Comparison of ENCODE assay signal across 10 cellular contexts in genomic region chr6:26552640-26553189, GRCh38. TPM values are rescaled to one million over a fixed set of nuclear protein-coding genes. Genes with fewer than 3 reads are reported as not detected.
DNase-seq lines count a peak whose midpoint lies in the region; ATAC-seq, FAIRE-seq and TF ChIP-seq lines count a peak whose summit lies in the region.
"Had no signal": no experiment of that assay in that cellular context is flagged by ENCODE, and none has a peak within 500 bp of the region (broad histone marks: within the 10 kb centered on the region; RNA-seq: fewer than 3 reads in every experiment).

No MANE protein-coding gene starts in this region.

- H3K4me2 ChIP-seq in Loucy (ENCODE audit: low read depth, low read length, poor library complexity, severe bottlenecking) (peak overlapping the region; percentile 96), endothelial cell of umbilical vein (ENCODE audit: insufficient read depth, low read length) (peak overlapping the region; percentile 80), parathyroid adenoma (ENCODE audit: low read length) (peak overlapping the region; percentile 88)

- no peak overlapping the region for H3K27ac ChIP-seq in CD8-positive, alpha-beta T cell (ENCODE audit: low read depth, low read length)
- H3K27ac ChIP-seq in endothelial cell of umbilical vein (ENCODE audit: insufficient read depth, low read depth, low read length), result no peak overlapping the region
- peak overlapping the region; percentile 57 for H3K27ac ChIP-seq in parathyroid adenoma

- peaks cover 28% of the 10 kb centered on the region for H3K4me1 ChIP-seq in CD8-positive, alpha-beta T cell (ENCODE audit: insufficient read depth, low read length)
- H3K4me1 ChIP-seq in Loucy (ENCODE audit: insufficient read depth, low read length, poor library complexity, severe bottlenecking), result peaks cover 12% of the 10 kb centered on the region
- peaks cover 13% of the 10 kb centered on the region for H3K4me1 ChIP-seq in endothelial cell of umbilical vein (ENCODE audit: control insufficient read depth, extremely low read depth, insufficient read depth, low read length)
- no peaks in the 10 kb centered on the region for H3K4me1 ChIP-seq in parathyroid adenoma

- H2AFZ ChIP-seq in Loucy (ENCODE audit: low read length) (peak overlapping the region; percentile 98), endothelial cell of umbilical vein (ENCODE audit: low read depth, low read length) (no peak overlapping the region), parathyroid adenoma (peak overlapping the region; percentile 59)

- no peaks in the 10 kb centered on the region for H3K9me3 Mint-ChIP-seq in CD8-positive, alpha-beta T cell
- no peaks in the 10 kb centered on the region for H3K9me3 Mint-ChIP-seq in activated T-cell treated with anti-CD3 and anti-CD28 coated beads, Interleukin-2, amount 50 U/mL, for 72 hours
- no peaks in the 10 kb centered on the region for H3K9me3 Mint-ChIP-seq in activated naive CD4-positive, alpha-beta T cell treated with anti-CD3 and anti-CD28 coated beads for 36 hours

- TF ChIP-seq POLR2A in endothelial cell of umbilical vein (IDR thresholded peaks at IDR 0.05; ENCODE audit: low read depth, low read length), result no peak

- H3K27me3 ChIP-seq in CD8-positive, alpha-beta T cell (ENCODE audit: insufficient read depth, low read length), result no peaks in the 10 kb centered on the region
- H3K27me3 ChIP-seq in Loucy (ENCODE audit: insufficient read depth, low read length, poor library complexity, severe bottlenecking) (no peaks in the 10 kb centered on the region), endothelial cell of umbilical vein (ENCODE audit: control insufficient read depth in 2 of 2, insufficient read depth in 2 of 2, low read length in 2 of 2) (no peaks in the 10 kb centered on the region), parathyroid adenoma (ENCODE audit: control insufficient read depth, insufficient read depth, low read length) (no peaks in the 10 kb centered on the region)

- no peak overlapping the region for H3K27ac Mint-ChIP-seq in CD8-positive, alpha-beta T cell
- no peak overlapping the region for H3K27ac Mint-ChIP-seq in activated T-cell treated with anti-CD3 and anti-CD28 coated beads, Interleukin-2, amount 50 U/mL, for 72 hours
- no peak overlapping the region for H3K27ac Mint-ChIP-seq in activated naive CD4-positive, alpha-beta T cell treated with anti-CD3 and anti-CD28 coated beads for 36 hours

- H3K4me3 ChIP-seq in CD8-positive, alpha-beta T cell (ENCODE audit: low read depth, low read length), result peak overlapping the region; percentile 64
- H3K4me3 ChIP-seq in Loucy (ENCODE audit: low read length, poor library complexity, severe bottlenecking), result peak overlapping the region; percentile 83
- peak overlapping the region in 1 of 3 experiments; percentile 70 for H3K4me3 ChIP-seq in endothelial cell of umbilical vein (replicated peaks in 1 of 3; ENCODE audit: insufficient read depth in 1 of 3, low read depth in 1 of 3, low read length in 3 of 3)
- peak overlapping the region; percentile 90 for H3K4me3 ChIP-seq in parathyroid adenoma (ENCODE audit: low read depth, low read length)

- peaks cover 2% of the 10 kb centered on the region for H3K36me3 Mint-ChIP-seq in CD8-positive, alpha-beta T cell
- peaks cover 0 to 2% of the 10 kb centered on the region in 2 donors for H3K36me3 Mint-ChIP-seq in activated T-cell treated with anti-CD3 and anti-CD28 coated beads, Interleukin-2, amount 50 U/mL, for 72 hours (ENCODE audit: insufficient read depth in 2 of 2)
- H3K36me3 Mint-ChIP-seq in activated naive CD4-positive, alpha-beta T cell treated with anti-CD3 and anti-CD28 coated beads for 36 hours (ENCODE audit: low read depth), result no peaks in the 10 kb centered on the region

- H3K27me3 Mint-ChIP-seq in CD8-positive, alpha-beta T cell (ENCODE audit: low read depth), result no peaks in the 10 kb centered on the region
- no peaks in the 10 kb centered on the region for H3K27me3 Mint-ChIP-seq in activated T-cell treated with anti-CD3 and anti-CD28 coated beads, Interleukin-2, amount 50 U/mL, for 72 hours (ENCODE audit: low read depth)
- H3K27me3 Mint-ChIP-seq in activated naive CD4-positive, alpha-beta T cell treated with anti-CD3 and anti-CD28 coated beads for 36 hours (ENCODE audit: low read depth), result no peaks in the 10 kb centered on the region

- dilution Hi-C loops in endothelial cell of umbilical vein (cut with MboI; ENCODE audit: extremely low pct_ligation_motif_present, low sequenced_read_pairs), result no loop called here

- H3K79me2 ChIP-seq in Loucy (ENCODE audit: insufficient read depth, low read length) (no peaks in the 10 kb centered on the region), endothelial cell of umbilical vein (ENCODE audit: control insufficient read depth, insufficient read depth, low read length) (no peaks in the 10 kb centered on the region), parathyroid adenoma (no peaks in the 10 kb centered on the region)

- intact Hi-C loops in CD8-positive, alpha-beta T cell (cut with DNase I, micrococcal nuclease), result loop anchor here (1.0 to 10.0 kb wide), 9 partner anchors 14 to 920 kb away; partner anchors contain the start of genes ABT1 (in 1 of the 2), BTN2A1 (in 1 of the 2), HMGN4 (in 1 of the 2) and ZNF184 (in 1 of the 2)
- intact Hi-C loops in endothelial cell of umbilical vein (cut with micrococcal nuclease), result loop anchor here (1.0 to 10.0 kb wide), 4 partner anchors 14 to 528 kb away; partner anchors contain the start of gene HMGN4
- intact Hi-C loops in activated naive CD4-positive, alpha-beta T cell treated with anti-CD3 and anti-CD28 coated beads for 36 hours (cut with micrococcal nuclease), result loop anchor here (1.0 to 10.0 kb wide), 7 partner anchors 14 to 922 kb away; partner anchors contain the start of genes HMGN4 and ZNF184

- H3K9me2 ChIP-seq in Loucy (replicated peaks; ENCODE audit: low read depth, low read length), result no peaks in the 10 kb centered on the region

- no peaks in the 10 kb centered on the region for H3K9me3 ChIP-seq in CD8-positive, alpha-beta T cell (ENCODE audit: low read length)
- H3K9me3 ChIP-seq in Loucy (ENCODE audit: insufficient read depth, low read depth, low read length) (no peaks in the 10 kb centered on the region), endothelial cell of umbilical vein (replicated peaks; ENCODE audit: control insufficient read depth, insufficient read depth, low read length) (no peaks in the 10 kb centered on the region), parathyroid adenoma (ENCODE audit: control insufficient read depth, low read length) (no peaks in the 10 kb centered on the region)

- POLR2A ChIA-PET in CD8-positive, alpha-beta T cell (lab: Charles Lee), result interaction anchor here (0.7 to 4.0 kb wide), 11 partner anchors 15 to 1256 kb away, joined by 3 to 54 read pairs (median 4); partner anchors contain the start of gene HMGN4
- POLR2A ChIA-PET in endothelial cell of umbilical vein (lab: Charles Lee), result no interaction called here

- no peak for DNase-seq in CD8-positive, alpha-beta T cell
- DNase-seq in endothelial cell of umbilical vein (ENCODE audit: low read depth, low spot score) (no peak), 8988T (no peak), EL (no peak)
- DNase-seq in activated T-cell treated with anti-CD3 and anti-CD28 coated beads, Interleukin-2, amount 50 U/mL, for 72 hours, result no peak
- DNase-seq in activated naive CD4-positive, alpha-beta T cell treated with anti-CD3 and anti-CD28 coated beads for 36 hours, result no peak

- no TSS peak for BruUV-seq in endothelial cell of umbilical vein (replicated peaks; lab: Mats Ljungman, UMichigan)

- no peak for TF ChIP-seq CTCF in CD8-positive, alpha-beta T cell (IDR thresholded peaks at IDR 0.05)
- TF ChIP-seq CTCF in Loucy (conservative IDR thresholded peaks at IDR 0.05; ENCODE audit: low read length) (no peak), endothelial cell of umbilical vein (IDR thresholded peaks at IDR 0.05; ENCODE audit: extremely low read depth in 1 of 2, insufficient read depth in 1 of 2, low read depth in 1 of 2, low read length in 2 of 2) (no peak), parathyroid adenoma (IDR thresholded peaks at IDR 0.05) (no peak)

- ATAC-seq in CD8-positive, alpha-beta T cell, result no peak
- ATAC-seq in activated T-cell treated with anti-CD3 and anti-CD28 coated beads, Interleukin-2, amount 50 U/mL, for 72 hours (replicated peaks in 1 of 2), result no peak

- no peak overlapping the region for H3K4me3 Mint-ChIP-seq in CD8-positive, alpha-beta T cell
- H3K4me3 Mint-ChIP-seq in activated T-cell treated with anti-CD3 and anti-CD28 coated beads, Interleukin-2, amount 50 U/mL, for 72 hours, result no peak overlapping the region
- no peak overlapping the region for H3K4me3 Mint-ChIP-seq in activated naive CD4-positive, alpha-beta T cell treated with anti-CD3 and anti-CD28 coated beads for 36 hours

- H4K20me1 ChIP-seq in Loucy (ENCODE audit: insufficient read depth, low read length, poor library complexity, severe bottlenecking) (no peaks in the 10 kb centered on the region), endothelial cell of umbilical vein (replicated peaks; ENCODE audit: control insufficient read depth, extremely low read depth, insufficient read depth, low read length) (no peaks in the 10 kb centered on the region)

- CTCF ChIA-PET in CD8-positive, alpha-beta T cell (lab: Charles Lee), result interaction anchor here (1.4 to 2.8 kb wide), 3 partner anchors 14 to 43 kb away, joined by 4 to 11 read pairs (median 10); partner anchors contain the start of genes ABT1 and HMGN4
- CTCF ChIA-PET in endothelial cell of umbilical vein (lab: Charles Lee), result interaction anchor here (1.2 to 5.7 kb wide), 9 partner anchors 11 to 230 kb away, joined by 3 to 36 read pairs (median 5); partner anchors contain the start of gene HMGN4
- CTCF ChIA-PET in activated naive CD4-positive, alpha-beta T cell treated with anti-CD3 and anti-CD28 coated beads for 36 hours (lab: Charles Lee), result interaction anchor here (1.1 to 2.4 kb wide), 2 partner anchors 15 to 24 kb away, joined by 3 to 5 read pairs; partner anchors contain the start of gene HMGN4

- peaks cover 21% of the 10 kb centered on the region for H3K4me1 Mint-ChIP-seq in CD8-positive, alpha-beta T cell (ENCODE audit: low read depth)
- H3K4me1 Mint-ChIP-seq in activated T-cell treated with anti-CD3 and anti-CD28 coated beads, Interleukin-2, amount 50 U/mL, for 72 hours (ENCODE audit: low read depth), result peaks cover 18% of the 10 kb centered on the region
- peaks cover 26% of the 10 kb centered on the region for H3K4me1 Mint-ChIP-seq in activated naive CD4-positive, alpha-beta T cell treated with anti-CD3 and anti-CD28 coated beads for 36 hours (ENCODE audit: low read depth)

- peaks cover 7% of the 10 kb centered on the region for H3F3A ChIP-seq in Loucy (ENCODE audit: low read depth)

- no peak for FAIRE-seq in endothelial cell of umbilical vein (lab: Jason Lieb, UNC)
- FAIRE-seq: endometrium, small intestine had no signal

- H3K36me3 ChIP-seq in CD8-positive, alpha-beta T cell (ENCODE audit: insufficient read depth, low read length), result no peaks in the 10 kb centered on the region
- H3K36me3 ChIP-seq in Loucy (ENCODE audit: insufficient read depth, low read length), result no peaks in the 10 kb centered on the region
- no peaks in the 10 kb centered on the region for H3K36me3 ChIP-seq in endothelial cell of umbilical vein (ENCODE audit: control insufficient read depth in 2 of 2, extremely low read depth in 1 of 2, insufficient read depth in 2 of 2, low read length in 2 of 2)
- no peaks in the 10 kb centered on the region for H3K36me3 ChIP-seq in parathyroid adenoma (ENCODE audit: control insufficient read depth, insufficient read depth, low read length)

- no peaks in the 10 kb centered on the region for H3K9me1 ChIP-seq in endothelial cell of umbilical vein (replicated peaks; ENCODE audit: control insufficient read depth, extremely low read depth, insufficient read depth, low read length)

- H3K9ac ChIP-seq in Loucy (ENCODE audit: low read depth, low read length, poor library complexity, severe bottlenecking), result peak overlapping the region; percentile 88
- no peak overlapping the region for H3K9ac ChIP-seq in endothelial cell of umbilical vein (replicated peaks; ENCODE audit: extremely low read depth, insufficient read depth, low read length)
- H3K9ac ChIP-seq in parathyroid adenoma, result no peak overlapping the region

RNA-seq across cellular contexts. Expression of gene HMGN4, which starts 14.5 kb away (rescaled TPM):
- 10 to 100 TPM; 24.8 to 33.7 TPM for total RNA-seq in CD8-positive, alpha-beta T cell
- 33.7 and 36.9 TPM in 2 replicates for total RNA-seq in endothelial cell of umbilical vein
- 12.3 and 13.1 TPM in 2 replicates for polyA plus RNA-seq in endothelial cell of umbilical vein
- 25.9 and 32.8 TPM in 2 replicates for polyA plus RNA-seq in endothelial cell of umbilical vein (2011; cell fraction: cytosol; rRNA removed)
- 14.0 and 17.9 TPM in 2 replicates for polyA plus RNA-seq in endothelial cell of umbilical vein (2011; cell fraction: nucleus; rRNA removed)
- 28.5 and 43.6 TPM in 2 replicates for polyA plus RNA-seq in endothelial cell of umbilical vein (2012)
- polyA minus RNA-seq in endothelial cell of umbilical vein, result 17.4 and 18.0 TPM in 2 replicates
- 15.0 TPM for polyA minus RNA-seq in endothelial cell of umbilical vein (2011; cell fraction: cytosol; rRNA and poly(A)+ RNA removed)
- polyA minus RNA-seq in endothelial cell of umbilical vein (2011; cell fraction: nucleus; rRNA and poly(A)+ RNA removed), result 3.8 and 7.7 TPM in 2 replicates
- total RNA-seq in activated T-cell treated with anti-CD3 and anti-CD28 coated beads, Interleukin-2, amount 50 U/mL, for 72 hours, result 10 to 100 TPM; 84.7 to 90.9 TPM
- total RNA-seq in activated naive CD4-positive, alpha-beta T cell treated with anti-CD3 and anti-CD28 coated beads for 36 hours, result 10 to 100 TPM; 70.4 to 73.2 TPM

RNA-seq across cellular contexts. Expression of gene ABT1, which starts 44.0 kb away (rescaled TPM):
- 10 to 100 TPM; 42.5 to 44.2 TPM for total RNA-seq in CD8-positive, alpha-beta T cell
- 18.5 and 20.1 TPM in 2 replicates for total RNA-seq in endothelial cell of umbilical vein
- 22.2 and 25.8 TPM in 2 replicates for polyA plus RNA-seq in endothelial cell of umbilical vein
- polyA plus RNA-seq in endothelial cell of umbilical vein (2011; cell fraction: cytosol; rRNA removed), result 15.3 and 19.2 TPM in 2 replicates
- 10.7 and 11.0 TPM in 2 replicates for polyA plus RNA-seq in endothelial cell of umbilical vein (2011; cell fraction: nucleus; rRNA removed)
- polyA plus RNA-seq in endothelial cell of umbilical vein (2012), result 12.0 and 13.5 TPM in 2 replicates
- 17.7 and 18.1 TPM in 2 replicates for polyA minus RNA-seq in endothelial cell of umbilical vein
- 10.7 TPM for polyA minus RNA-seq in endothelial cell of umbilical vein (2011; cell fraction: cytosol; rRNA and poly(A)+ RNA removed)
- 14.0 and 15.7 TPM in 2 replicates for polyA minus RNA-seq in endothelial cell of umbilical vein (2011; cell fraction: nucleus; rRNA and poly(A)+ RNA removed)
- 10 to 100 TPM; 20.9 to 21.8 TPM for total RNA-seq in activated T-cell treated with anti-CD3 and anti-CD28 coated beads, Interleukin-2, amount 50 U/mL, for 72 hours
- total RNA-seq in activated naive CD4-positive, alpha-beta T cell treated with anti-CD3 and anti-CD28 coated beads for 36 hours, result 10 to 100 TPM; 17.3 to 18.4 TPM

RNA-seq across cellular contexts. Expression of gene BTN1A1, which starts 52.6 kb away (rescaled TPM):
- total RNA-seq in CD8-positive, alpha-beta T cell, result not detected
- not detected in 2 replicates for total RNA-seq in endothelial cell of umbilical vein
- not detected in 2 replicates for polyA plus RNA-seq in endothelial cell of umbilical vein
- polyA plus RNA-seq in endothelial cell of umbilical vein (2011; cell fraction: cytosol; rRNA removed), result not detected in 2 replicates
- polyA plus RNA-seq in endothelial cell of umbilical vein (2011; cell fraction: nucleus; rRNA removed), result not detected in 2 replicates
- not detected in 2 replicates for polyA plus RNA-seq in endothelial cell of umbilical vein (2012)
- not detected in 2 replicates for polyA minus RNA-seq in endothelial cell of umbilical vein
- polyA minus RNA-seq in endothelial cell of umbilical vein (2011; cell fraction: cytosol; rRNA and poly(A)+ RNA removed), result not detected
- not detected in 2 replicates for polyA minus RNA-seq in endothelial cell of umbilical vein (2011; cell fraction: nucleus; rRNA and poly(A)+ RNA removed)
- total RNA-seq in activated T-cell treated with anti-CD3 and anti-CD28 coated beads, Interleukin-2, amount 50 U/mL, for 72 hours, result under 1 TPM in 1 of 2 donors, not detected in 1; 0.10 TPM
- under 1 TPM; 0.07 to 0.10 TPM for total RNA-seq in activated naive CD4-positive, alpha-beta T cell treated with anti-CD3 and anti-CD28 coated beads for 36 hours
